In the genomic region with DNA sequence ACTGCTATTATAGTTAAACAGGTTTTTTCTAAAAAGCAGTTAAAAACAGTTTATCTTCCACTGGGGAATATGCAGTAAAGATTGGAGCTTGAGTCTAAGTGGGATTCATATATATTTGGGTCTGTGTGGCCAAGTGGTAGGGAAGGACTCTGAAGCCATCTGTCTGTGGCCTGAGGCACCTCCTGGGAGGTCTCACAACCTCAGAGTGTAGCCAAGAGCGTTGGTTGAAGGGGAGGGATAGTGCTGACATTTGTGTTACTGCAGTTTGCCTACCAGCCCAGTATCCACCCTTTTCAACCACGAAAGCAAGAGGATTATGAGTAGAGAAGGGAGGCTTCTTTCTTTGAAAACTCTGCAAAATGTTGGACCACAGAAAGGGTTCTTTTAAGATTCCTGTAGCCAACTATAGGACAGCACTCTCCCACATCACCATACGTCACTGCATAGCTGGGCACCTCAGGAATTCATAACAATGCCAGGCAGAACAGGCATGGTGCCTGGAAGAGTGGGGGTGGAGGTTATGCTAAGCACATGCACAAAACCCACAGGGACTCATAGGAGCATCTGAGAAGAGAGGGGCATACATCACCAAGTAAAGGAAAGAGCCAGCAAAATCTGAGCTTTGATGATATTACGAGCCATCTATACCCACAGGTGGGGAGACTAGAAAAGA, we compare ENCODE assay signal across 16 cellular contexts.
DNase-seq lines count a peak whose midpoint lies in the region; ATAC-seq lines count a peak whose summit lies in the region.
"Had no signal": no experiment of that assay in that cellular context is flagged by ENCODE, and none has a peak within 500 bp of the region (broad histone marks: within the 10 kb centered on the region; RNA-seq: fewer than 3 reads in every experiment).

No MANE protein-coding gene starts in this region.

- no peaks in the 10 kb centered on the region for H3K9me3 Mint-ChIP-seq in stimulated activated naive B cell treated with anti-CD40 and anti-IgM and Interleukin-4, amounts not matched to agents 10 μg/mL and 1 μg/mL and 100 μg/mL, for 72 hours
- H3K9me3 Mint-ChIP-seq: memory B cell had no signal

- peaks cover 11% of the 10 kb centered on the region in 2 donors for H3K27me3 Mint-ChIP-seq in stimulated activated naive B cell treated with anti-CD40 and anti-IgM and Interleukin-4, amounts not matched to agents 10 μg/mL and 1 μg/mL and 100 μg/mL, for 72 hours

- peak; percentile 43 for DNase-seq in NCI-H2171 treated with DMSO at 0.1 percent for 48 hours (lab: John Stamatoyannopoulos, UW)
- no peak for DNase-seq in NCI-H2171 (lab: John Stamatoyannopoulos, UW)
- DNase-seq in SK-MEL-5 (ENCODE audit: low read depth, low spot score), result peak; percentile 35
- DNase-seq in fibroblast of the conjunctiva (ENCODE audit: low read depth), result peak; percentile 17
- no peak for DNase-seq in stimulated activated naive B cell treated with anti-CD40 and anti-IgM and Interleukin-4, amounts not matched to agents 10 μg/mL and 1 μg/mL and 100 μg/mL, for 72 hours
- DNase-seq in activated gamma-delta T cell treated with Interleukin-2 at 50 U/mL for 16 hours, result no peak
- no peak for DNase-seq in hippocampal formation (lab: John Stamatoyannopoulos, UW)
- DNase-seq: activated CD8-positive, alpha-beta T cell treated with anti-CD3 and anti-CD28 coated beads, Interleukin-2, amount 10 ng/mL, durations not matched to agents 7 days and 5 days; activated naive CD4-positive, alpha-beta T cell; Caco-2; NCI-H526; RPMI8226; spleen; substantia nigra had no signal

- H3K4me3 Mint-ChIP-seq in stimulated activated naive B cell treated with anti-CD40 and anti-IgM and Interleukin-4, amounts not matched to agents 10 μg/mL and 1 μg/mL and 100 μg/mL, for 72 hours, result no peak overlapping the region
- H3K4me3 Mint-ChIP-seq: activated CD8-positive, alpha-beta T cell treated with anti-CD3 and anti-CD28 coated beads, Interleukin-2, amount 10 ng/mL, durations not matched to agents 7 days and 5 days; memory B cell had no signal

- H3K27ac Mint-ChIP-seq in stimulated activated naive B cell treated with anti-CD40 and anti-IgM and Interleukin-4, amounts not matched to agents 10 μg/mL and 1 μg/mL and 100 μg/mL, for 72 hours, result peak overlapping the region; percentile 43
- H3K27ac Mint-ChIP-seq: activated CD8-positive, alpha-beta T cell treated with anti-CD3 and anti-CD28 coated beads, Interleukin-2, amount 10 ng/mL, durations not matched to agents 7 days and 5 days; memory B cell had no signal

- in situ Hi-C loops in SK-MEL-5 (cut with HindIII; ENCODE audit: low pct_unique_long_range_greater_than_20kb, low sequenced_read_pairs), result no loop called here

- H3K36me3 Mint-ChIP-seq in stimulated activated naive B cell treated with anti-CD40 and anti-IgM and Interleukin-4, amounts not matched to agents 10 μg/mL and 1 μg/mL and 100 μg/mL, for 72 hours, result no peaks in the 10 kb centered on the region
- H3K36me3 Mint-ChIP-seq: memory B cell had no signal

- no peaks in the 10 kb centered on the region for H3K4me1 Mint-ChIP-seq in stimulated activated naive B cell treated with anti-CD40 and anti-IgM and Interleukin-4, amounts not matched to agents 10 μg/mL and 1 μg/mL and 100 μg/mL, for 72 hours
- H3K4me1 Mint-ChIP-seq: memory B cell had no signal

- ATAC-seq in stimulated activated naive B cell treated with anti-CD40 and anti-IgM and Interleukin-4, amounts not matched to agents 10 μg/mL and 1 μg/mL and 100 μg/mL, for 72 hours (replicated peaks), result no peak
- ATAC-seq in HG02610 (IDR thresholded peaks at IDR 0.05; ENCODE audit: unreplicated experiment), result no peak
- ATAC-seq: activated CD8-positive, alpha-beta T cell treated with anti-CD3 and anti-CD28 coated beads, Interleukin-2, amount 10 ng/mL, durations not matched to agents 7 days and 5 days had no signal

Comparison
In these comparisons a context has a peak if more than half of its experiments do, and no peak if none do; other contexts are left out.
1. DNase-seq: peak in NCI-H2171 treated with DMSO at 0.1 percent for 48 hours (single experiment), SK-MEL-5 (single experiment) and fibroblast of the conjunctiva (single experiment); none in NCI-H2171 (single experiment), stimulated activated naive B cell treated with anti-CD40 and anti-IgM and Interleukin-4, amounts not matched to agents 10 μg/mL and 1 μg/mL and 100 μg/mL, for 72 hours (single experiment), activated gamma-delta T cell treated with Interleukin-2 at 50 U/mL for 16 hours (single experiment) and hippocampal formation (0 of 2).